ENCODE assay signal across 8 cellular contexts in genomic region chr7:142880886-142881505, GRCh38. TPM values are rescaled to one million over a fixed set of nuclear protein-coding genes. Genes with fewer than 3 reads are reported as not detected.
A peak's percentile ranks its signal among the peaks of the same experiment; 100 is the strongest.
DNase-seq lines count a peak whose midpoint lies in the region; ATAC-seq and TF ChIP-seq lines count a peak whose summit lies in the region.

No MANE protein-coding gene starts in this region.

- POLR2A ChIA-PET in A673 (lab: Charles Lee; ENCODE audit: low non-redundant PET): no interaction called here

- ATAC-seq in GM18499 (IDR thresholded peaks at IDR 0.05; ENCODE audit: insufficient read depth, unreplicated experiment) (peak; percentile 65), HG03095 (IDR thresholded peaks at IDR 0.05; ENCODE audit: unreplicated experiment) (peak; percentile 58), SK-N-SH treated with all-trans-retinoic acid at 6 μM for 48 hours (peak; percentile 80), memory B cell (ENCODE audit: low read depth) (peak; percentile 83)

- H3K27ac Mint-ChIP-seq in brain (no peak overlapping the region), memory B cell (no peak overlapping the region)

- H3K4me3 Mint-ChIP-seq in brain (no peak overlapping the region), memory B cell (no peak overlapping the region)

- TF ChIP-seq CTCF in A673 (conservative IDR thresholded peaks at IDR 0.05; ENCODE audit: low read depth, low read length) (peak; percentile 74), brain (conservative IDR thresholded peaks at IDR 0.05) (peak; percentile 48 to 68)

- H3K4me1 Mint-ChIP-seq in brain (no peaks in the 10 kb centered on the region), memory B cell (no peaks in the 10 kb centered on the region)

- no peaks in the 10 kb centered on the region for H3K9me3 Mint-ChIP-seq in brain
- H3K9me3 Mint-ChIP-seq in memory B cell: no peaks in the 10 kb centered on the region

- H3K4me3 ChIP-seq in A673 (ENCODE audit: low read depth, low read length, poor library complexity, severe bottlenecking): no peak overlapping the region

- CTCF ChIA-PET in A673 (lab: Charles Lee): interaction anchor here (0.5 to 1.7 kb wide), 3 partner anchors 54 to 334 kb away, joined by 3 to 6 read pairs (median 5); no protein-coding TSS in a partner anchor

- H3K36me3 ChIP-seq in A673 (ENCODE audit: insufficient read depth, low read length, poor library complexity, severe bottlenecking): no peaks in the 10 kb centered on the region

- H3K36me3 Mint-ChIP-seq in brain: no peaks in the 10 kb centered on the region
- no peaks in the 10 kb centered on the region for H3K36me3 Mint-ChIP-seq in memory B cell

- H3K4me1 ChIP-seq in A673 (ENCODE audit: insufficient read depth, low read length, poor library complexity, severe bottlenecking): no peaks in the 10 kb centered on the region

- DNase-seq in A673 (ENCODE audit: low spot score): peak; percentile 22
- DNase-seq in memory B cell (ENCODE audit: low spot score in 2 of 2): peak; percentile 52 to 54
- peak; percentile 46 for DNase-seq in ureter (ENCODE audit: low spot score)
- no peak for DNase-seq in NCI-H187 (lab: John Stamatoyannopoulos, UW)

- intact Hi-C loops in A673 (cut with micrococcal nuclease; ENCODE audit: unreplicated experiment): loop anchor here (2.0 to 5.0 kb wide), 2 partner anchors 121 to 334 kb away; no protein-coding TSS in a partner anchor

- H3K9me3 ChIP-seq in A673 (ENCODE audit: low read depth, low read length, poor library complexity, severe bottlenecking): no peaks in the 10 kb centered on the region

- peaks cover 10% of the 10 kb centered on the region for H3K27me3 Mint-ChIP-seq in brain
- peaks cover 17% of the 10 kb centered on the region for H3K27me3 Mint-ChIP-seq in memory B cell

- peaks cover 28% of the 10 kb centered on the region for H3K27me3 ChIP-seq in A673 (replicated peaks; ENCODE audit: insufficient read depth, low read depth, low read length, poor library complexity)

- H3K27ac ChIP-seq in A673 (ENCODE audit: low read depth, low read length, poor library complexity, severe bottlenecking): no peak overlapping the region

- BruUV-seq in A673 (replicated peaks; lab: Mats Ljungman, UMichigan): no TSS peak

TF ChIP-seq in SK-N-SH treated with all-trans-retinoic acid at 6 μM for 48 hours, 23 proteins besides CTCF, POLR2A, EP300 and RAD21:
- TF ChIP-seq CSDC2 (CRISPR knock-in tag; IDR thresholded peaks at IDR 0.05): no peak
- no peak for TF ChIP-seq TCF4 (CRISPR knock-in tag; IDR thresholded peaks at IDR 0.05; ENCODE audit: borderline replicate concordance)
- no peak for TF ChIP-seq ISL1 (CRISPR knock-in tag; IDR thresholded peaks at IDR 0.05)
- no peak for TF ChIP-seq OSR1 (CRISPR knock-in tag; IDR thresholded peaks at IDR 0.05)
- TF ChIP-seq PATZ1 (CRISPR knock-in tag; IDR thresholded peaks at IDR 0.05; ENCODE audit: borderline replicate concordance): no peak
- no peak for TF ChIP-seq GLIS3 (CRISPR knock-in tag; IDR thresholded peaks at IDR 0.05)
- TF ChIP-seq ZNF8 (CRISPR knock-in tag; IDR thresholded peaks at IDR 0.05): no peak
- TF ChIP-seq, protein P1, sequence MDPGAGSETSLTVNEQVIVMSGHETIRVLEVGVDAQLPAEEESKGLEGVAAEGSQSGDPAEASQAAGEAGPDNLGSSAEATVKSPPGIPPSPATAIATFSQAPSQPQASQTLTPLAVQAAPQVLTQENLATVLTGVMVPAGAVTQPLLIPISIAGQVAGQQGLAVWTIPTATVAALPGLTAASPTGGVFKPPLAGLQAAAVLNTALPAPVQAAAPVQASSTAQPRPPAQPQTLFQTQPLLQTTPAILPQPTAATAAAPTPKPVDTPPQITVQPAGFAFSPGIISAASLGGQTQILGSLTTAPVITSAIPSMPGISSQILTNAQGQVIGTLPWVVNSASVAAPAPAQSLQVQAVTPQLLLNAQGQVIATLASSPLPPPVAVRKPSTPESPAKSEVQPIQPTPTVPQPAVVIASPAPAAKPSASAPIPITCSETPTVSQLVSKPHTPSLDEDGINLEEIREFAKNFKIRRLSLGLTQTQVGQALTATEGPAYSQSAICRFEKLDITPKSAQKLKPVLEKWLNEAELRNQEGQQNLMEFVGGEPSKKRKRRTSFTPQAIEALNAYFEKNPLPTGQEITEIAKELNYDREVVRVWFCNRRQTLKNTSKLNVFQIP (CRISPR knock-in tag; IDR thresholded peaks at IDR 0.05; ENCODE audit: borderline replicate concordance, low read depth): no peak
- TF ChIP-seq BACH2 (CRISPR knock-in tag; IDR thresholded peaks at IDR 0.05; ENCODE audit: borderline replicate concordance): no peak
- no peak for TF ChIP-seq ZFP3 (CRISPR knock-in tag; IDR thresholded peaks at IDR 0.05)
- no peak for TF ChIP-seq SNAI2 (CRISPR knock-in tag; IDR thresholded peaks at IDR 0.05)
- TF ChIP-seq ARNTL (CRISPR knock-in tag; IDR thresholded peaks at IDR 0.05; ENCODE audit: borderline replicate concordance, low read depth): no peak
- no peak for TF ChIP-seq ZNF70 (CRISPR knock-in tag; IDR thresholded peaks at IDR 0.05)
- TF ChIP-seq TOX (CRISPR knock-in tag; IDR thresholded peaks at IDR 0.05; ENCODE audit: borderline replicate concordance): no peak

RNA-seq across cellular contexts. Expression of gene TRPV6, which starts 4.5 kb away (rescaled TPM):
- total RNA-seq in A673 (2021): not detected in 2 replicates
- polyA plus RNA-seq in brain (ENCODE audit: insufficient read depth, low read depth, low replicate concordance): not detected
- 27.7 TPM for total RNA-seq in ureter

RNA-seq across cellular contexts. Expression of gene EPHB6, which starts 26.1 kb away (rescaled TPM):
- total RNA-seq in A673 (2021) (0.22 and 0.49 TPM in 2 replicates), ureter (55.9 TPM)
- 74.6 TPM for polyA plus RNA-seq in brain (ENCODE audit: insufficient read depth, low read depth, low replicate concordance)

RNA-seq across cellular contexts. Expression of gene TRPV5, which starts 52.5 kb away (rescaled TPM):
- total RNA-seq in A673 (2021) (not detected in 2 replicates), ureter (not detected)
- polyA plus RNA-seq in brain (ENCODE audit: insufficient read depth, low read depth, low replicate concordance): 0.31 TPM

RNA-seq across cellular contexts. Expression of gene LLCFC1, which starts 58.3 kb away (rescaled TPM):
- not detected in 2 replicates for total RNA-seq in A673 (2021)
- not detected for polyA plus RNA-seq in brain (ENCODE audit: insufficient read depth, low read depth, low replicate concordance)
- total RNA-seq in ureter: not detected

Comparison
In these comparisons a context has a peak if more than half of its experiments do, and no peak if none do; other contexts are left out.
1. DNase-seq: peak in A673 (single experiment), memory B cell (2 of 2) and ureter (single experiment); none in NCI-H187 (0 of 2).
2. RNA of gene TRPV6, which starts 4.5 kb away (total RNA-seq): 27.7 TPM in ureter (single experiment); not detected in A673; every median in the first group is over 10 times any median in the second.
3. RNA of gene EPHB6, which starts 26.1 kb away (total RNA-seq): 55.9 TPM in ureter (single experiment); 0.22 to 0.49 TPM in A673; every median in the first group is over 10 times any median in the second.
4. Peak in every context shown above with its lines, with median percentiles within 50 percentile points of each other: ATAC-seq.